1 cellular context compared by ENCODE assay signal in the genomic region with DNA sequence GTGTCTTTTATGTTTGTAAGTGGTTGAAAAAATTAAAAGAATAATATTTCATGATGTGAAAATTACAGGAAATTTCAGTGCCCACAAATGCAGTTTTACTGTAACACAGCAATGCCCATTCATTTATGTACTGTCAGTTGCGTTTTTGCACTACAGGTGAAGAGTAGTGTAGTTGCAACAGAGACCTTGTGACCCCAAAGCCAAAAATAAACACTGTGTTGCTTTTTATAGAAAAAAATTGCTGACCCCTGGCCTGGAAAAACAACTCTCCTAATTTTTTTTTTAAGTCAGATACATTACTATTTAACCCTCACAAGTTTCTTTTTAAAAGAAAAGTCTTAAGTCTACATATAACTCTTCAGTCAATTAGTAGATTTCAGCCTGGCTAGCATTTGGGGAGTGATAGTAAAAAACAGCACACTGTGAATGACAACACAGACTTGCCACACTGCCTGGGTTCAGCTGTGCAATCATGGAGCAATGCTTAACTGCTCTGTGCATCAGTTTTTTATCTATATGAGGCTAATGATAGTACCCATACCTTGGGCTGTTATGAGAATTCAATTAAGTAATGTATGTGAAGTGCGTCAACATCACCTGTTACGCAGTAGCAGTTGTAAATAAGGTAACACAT.
TF ChIP-seq lines count a peak whose summit lies in the region.

No MANE protein-coding gene starts in this region.

TF ChIP-seq in HepG2, 621 proteins besides CTCF, POLR2A, EP300 and RAD21 (continued from another document and continues in another):
- TF ChIP-seq FOXA1 (IDR thresholded peaks at IDR 0.05) = no peak
- peak; percentile 45; the same call in 1 of the 2 replicates for TF ChIP-seq FOXA1 (CRISPR knock-in tag; IDR thresholded peaks at IDR 0.05)
- TF ChIP-seq GABPB1 (CRISPR knock-in tag; IDR thresholded peaks at IDR 0.05) = no peak
- TF ChIP-seq RARA (CRISPR knock-in tag; IDR thresholded peaks at IDR 0.05) = peak; percentile 58
- TF ChIP-seq, protein P1, sequence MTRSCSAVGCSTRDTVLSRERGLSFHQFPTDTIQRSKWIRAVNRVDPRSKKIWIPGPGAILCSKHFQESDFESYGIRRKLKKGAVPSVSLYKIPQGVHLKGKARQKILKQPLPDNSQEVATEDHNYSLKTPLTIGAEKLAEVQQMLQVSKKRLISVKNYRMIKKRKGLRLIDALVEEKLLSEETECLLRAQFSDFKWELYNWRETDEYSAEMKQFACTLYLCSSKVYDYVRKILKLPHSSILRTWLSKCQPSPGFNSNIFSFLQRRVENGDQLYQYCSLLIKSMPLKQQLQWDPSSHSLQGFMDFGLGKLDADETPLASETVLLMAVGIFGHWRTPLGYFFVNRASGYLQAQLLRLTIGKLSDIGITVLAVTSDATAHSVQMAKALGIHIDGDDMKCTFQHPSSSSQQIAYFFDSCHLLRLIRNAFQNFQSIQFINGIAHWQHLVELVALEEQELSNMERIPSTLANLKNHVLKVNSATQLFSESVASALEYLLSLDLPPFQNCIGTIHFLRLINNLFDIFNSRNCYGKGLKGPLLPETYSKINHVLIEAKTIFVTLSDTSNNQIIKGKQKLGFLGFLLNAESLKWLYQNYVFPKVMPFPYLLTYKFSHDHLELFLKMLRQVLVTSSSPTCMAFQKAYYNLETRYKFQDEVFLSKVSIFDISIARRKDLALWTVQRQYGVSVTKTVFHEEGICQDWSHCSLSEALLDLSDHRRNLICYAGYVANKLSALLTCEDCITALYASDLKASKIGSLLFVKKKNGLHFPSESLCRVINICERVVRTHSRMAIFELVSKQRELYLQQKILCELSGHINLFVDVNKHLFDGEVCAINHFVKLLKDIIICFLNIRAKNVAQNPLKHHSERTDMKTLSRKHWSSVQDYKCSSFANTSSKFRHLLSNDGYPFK (CRISPR knock-in tag; IDR thresholded peaks at IDR 0.05; ENCODE audit: borderline replicate concordance) = no peak
- TF ChIP-seq, protein P2, sequence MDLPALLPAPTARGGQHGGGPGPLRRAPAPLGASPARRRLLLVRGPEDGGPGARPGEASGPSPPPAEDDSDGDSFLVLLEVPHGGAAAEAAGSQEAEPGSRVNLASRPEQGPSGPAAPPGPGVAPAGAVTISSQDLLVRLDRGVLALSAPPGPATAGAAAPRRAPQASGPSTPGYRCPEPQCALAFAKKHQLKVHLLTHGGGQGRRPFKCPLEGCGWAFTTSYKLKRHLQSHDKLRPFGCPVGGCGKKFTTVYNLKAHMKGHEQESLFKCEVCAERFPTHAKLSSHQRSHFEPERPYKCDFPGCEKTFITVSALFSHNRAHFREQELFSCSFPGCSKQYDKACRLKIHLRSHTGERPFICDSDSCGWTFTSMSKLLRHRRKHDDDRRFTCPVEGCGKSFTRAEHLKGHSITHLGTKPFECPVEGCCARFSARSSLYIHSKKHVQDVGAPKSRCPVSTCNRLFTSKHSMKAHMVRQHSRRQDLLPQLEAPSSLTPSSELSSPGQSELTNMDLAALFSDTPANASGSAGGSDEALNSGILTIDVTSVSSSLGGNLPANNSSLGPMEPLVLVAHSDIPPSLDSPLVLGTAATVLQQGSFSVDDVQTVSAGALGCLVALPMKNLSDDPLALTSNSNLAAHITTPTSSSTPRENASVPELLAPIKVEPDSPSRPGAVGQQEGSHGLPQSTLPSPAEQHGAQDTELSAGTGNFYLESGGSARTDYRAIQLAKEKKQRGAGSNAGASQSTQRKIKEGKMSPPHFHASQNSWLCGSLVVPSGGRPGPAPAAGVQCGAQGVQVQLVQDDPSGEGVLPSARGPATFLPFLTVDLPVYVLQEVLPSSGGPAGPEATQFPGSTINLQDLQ (CRISPR knock-in tag; IDR thresholded peaks at IDR 0.05) = no peak
- TF ChIP-seq TCF12 (IDR thresholded peaks at IDR 0.05) = no peak
- no peak for TF ChIP-seq TCF12 (CRISPR knock-in tag; IDR thresholded peaks at IDR 0.05)
- no peak for TF ChIP-seq HMGXB3 (CRISPR knock-in tag; IDR thresholded peaks at IDR 0.05; ENCODE audit: borderline replicate concordance)
- no peak for TF ChIP-seq ZFP36L1 (CRISPR knock-in tag; IDR thresholded peaks at IDR 0.05)
- no peak for TF ChIP-seq ZNF772 (CRISPR knock-in tag; IDR thresholded peaks at IDR 0.05)
- no peak for TF ChIP-seq ZNF7 (CRISPR knock-in tag; IDR thresholded peaks at IDR 0.05)
- no peak for TF ChIP-seq ZNF770 (CRISPR knock-in tag; IDR thresholded peaks at IDR 0.05)
- TF ChIP-seq ZNF530 (CRISPR knock-in tag; IDR thresholded peaks at IDR 0.05; ENCODE audit: low read depth) = no peak
- TF ChIP-seq KMT2B (CRISPR knock-in tag; IDR thresholded peaks at IDR 0.05) = no peak
- no peak for TF ChIP-seq FOXP1 (IDR thresholded peaks at IDR 0.05)
- TF ChIP-seq FOXP1 (CRISPR knock-in tag; IDR thresholded peaks at IDR 0.05) = peak; percentile 74
- TF ChIP-seq PPARG (CRISPR knock-in tag; conservative IDR thresholded peaks at IDR 0.05) = peak; percentile 78
- peak; percentile 3; the same call in 1 of the 2 replicates for TF ChIP-seq MAFF (IDR thresholded peaks at IDR 0.05; ENCODE audit: low read depth, low read length)
- TF ChIP-seq PREB (CRISPR knock-in tag; IDR thresholded peaks at IDR 0.05) = no peak
- no peak for TF ChIP-seq GPN1 (CRISPR knock-in tag; IDR thresholded peaks at IDR 0.05; ENCODE audit: borderline replicate concordance)
- no peak for TF ChIP-seq EZH2 (conservative IDR thresholded peaks at IDR 0.05; ENCODE audit: low read depth, low read length)
- no peak for TF ChIP-seq YEATS2 (CRISPR knock-in tag; IDR thresholded peaks at IDR 0.05; ENCODE audit: borderline replicate concordance)
- no peak for TF ChIP-seq U2AF2 (IDR thresholded peaks at IDR 0.05; ENCODE audit: low read depth, low read length)
- TF ChIP-seq ZBTB25 (CRISPR knock-in tag; IDR thresholded peaks at IDR 0.05) = no peak
- TF ChIP-seq FLYWCH1 (CRISPR knock-in tag; IDR thresholded peaks at IDR 0.05) = no peak
- TF ChIP-seq ZNF350 (CRISPR knock-in tag; IDR thresholded peaks at IDR 0.05; ENCODE audit: borderline replicate concordance, low read depth) = no peak
- 0 out of 2 replicates have a peak, but pooled peaks have one; percentile 21 for TF ChIP-seq GATAD2A (CRISPR knock-in tag; IDR thresholded peaks at IDR 0.05)
- TF ChIP-seq FOXK1 (CRISPR knock-in tag; IDR thresholded peaks at IDR 0.05; ENCODE audit: borderline replicate concordance, low read depth) = peak; percentile 56; the same call in 1 of the 2 replicates
- no peak for TF ChIP-seq SP5 (CRISPR knock-in tag; IDR thresholded peaks at IDR 0.05; ENCODE audit: borderline replicate concordance, low read depth)
- TF ChIP-seq, protein P3, sequence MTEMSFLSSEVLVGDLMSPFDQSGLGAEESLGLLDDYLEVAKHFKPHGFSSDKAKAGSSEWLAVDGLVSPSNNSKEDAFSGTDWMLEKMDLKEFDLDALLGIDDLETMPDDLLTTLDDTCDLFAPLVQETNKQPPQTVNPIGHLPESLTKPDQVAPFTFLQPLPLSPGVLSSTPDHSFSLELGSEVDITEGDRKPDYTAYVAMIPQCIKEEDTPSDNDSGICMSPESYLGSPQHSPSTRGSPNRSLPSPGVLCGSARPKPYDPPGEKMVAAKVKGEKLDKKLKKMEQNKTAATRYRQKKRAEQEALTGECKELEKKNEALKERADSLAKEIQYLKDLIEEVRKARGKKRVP (CRISPR knock-in tag; IDR thresholded peaks at IDR 0.05) = 0 out of 4 replicates have a peak, but pooled peaks of 1 of the 2 experiments have one; percentile 23
- peak; percentile 95 for TF ChIP-seq NR2F6 (IDR thresholded peaks at IDR 0.05)
- TF ChIP-seq NR2F6 (CRISPR knock-in tag; IDR thresholded peaks at IDR 0.05) = peak; percentile 91
- TF ChIP-seq PAWR (CRISPR knock-in tag; IDR thresholded peaks at IDR 0.05; ENCODE audit: borderline replicate concordance) = no peak
- no peak for TF ChIP-seq ZNF557 (CRISPR knock-in tag; IDR thresholded peaks at IDR 0.05)
- TF ChIP-seq BCL6 (CRISPR knock-in tag; IDR thresholded peaks at IDR 0.05) = peak; percentile 48
- no peak for TF ChIP-seq KLF13 (CRISPR knock-in tag; IDR thresholded peaks at IDR 0.05)
- TF ChIP-seq MEF2D (CRISPR knock-in tag; IDR thresholded peaks at IDR 0.05) = peak; percentile 99
- peak; percentile 89; the same call in 1 of the 2 replicates for TF ChIP-seq ZNF768 (CRISPR knock-in tag; IDR thresholded peaks at IDR 0.05)
- no peak for TF ChIP-seq ZNF33B (CRISPR knock-in tag; IDR thresholded peaks at IDR 0.05)
- peak; percentile 17; the same call in 1 of the 2 replicates for TF ChIP-seq KDM1A (CRISPR knock-in tag; IDR thresholded peaks at IDR 0.05)
- TF ChIP-seq NR2F2 (IDR thresholded peaks at IDR 0.05; ENCODE audit: borderline replicate concordance, low read depth) = peak; percentile 93
- no peak for TF ChIP-seq NCOR1 (IDR thresholded peaks at IDR 0.05; ENCODE audit: borderline replicate concordance, low read length)
- TF ChIP-seq ZMYM2 (CRISPR knock-in tag; IDR thresholded peaks at IDR 0.05) = no peak
- peak; percentile 33; the same call in 1 of the 2 replicates for TF ChIP-seq ZNF652 (CRISPR knock-in tag; IDR thresholded peaks at IDR 0.05; ENCODE audit: borderline replicate concordance, low read depth)
